9 cellular contexts compared by ENCODE assay signal in genomic region chr15:30173041-30173608, GRCh38. TPM values are rescaled to one million over a fixed set of nuclear protein-coding genes. Genes with fewer than 3 reads are reported as not detected.
A peak's percentile ranks its signal among the peaks of the same experiment; 100 is the strongest.
DNase-seq lines count a peak whose midpoint lies in the region; ATAC-seq and TF ChIP-seq lines count a peak whose summit lies in the region.
"Not testable (repeated sequence)": the region's sequence is repeated elsewhere in the genome, so short reads cannot be mapped to it uniquely, and the experiment has no call there.
"Had no signal": no experiment of that assay in that cellular context is flagged by ENCODE, and none has a peak within 500 bp of the region (broad histone marks: within the 10 kb centered on the region; RNA-seq: fewer than 3 reads in every experiment).

No MANE protein-coding gene starts in this region.

- H3K27ac ChIP-seq in vagina: not testable (repeated sequence)

- H3K4me1 ChIP-seq in vagina: not testable (repeated sequence)

- intact Hi-C loops in vagina (cut with DNase I): not testable (repeated sequence)

- not testable (repeated sequence) for H3K36me3 ChIP-seq in vagina

- not testable (repeated sequence) for H3K4me3 ChIP-seq in choroid plexus epithelial cell (ENCODE audit: low read depth, low read length); vagina

- peak; percentile 20 for TF ChIP-seq CTCF in choroid plexus epithelial cell (conservative IDR thresholded peaks at IDR 0.05; ENCODE audit: low read depth, low read length)
- not testable (repeated sequence) for TF ChIP-seq CTCF in vagina (IDR thresholded peaks at IDR 0.05)

- H3K27me3 ChIP-seq in vagina: not testable (repeated sequence)

- peak; percentile 63 for DNase-seq in activated T-cell treated with anti-CD3 and anti-CD28 coated beads for 48 hours (ENCODE audit: low read depth)
- peak; percentile 3 for DNase-seq in choroid plexus epithelial cell (ENCODE audit: low read depth)
- not testable (repeated sequence) for DNase-seq in left lobe of liver (ENCODE audit: low spot score)
- peak; percentile 28 to 48 for DNase-seq in stimulated activated CD4-positive, alpha-beta T cell treated with anti-CD3 and anti-CD28 coated beads, Interleukin-15, amount 100 ng/mL, for 1 hour (ENCODE audit: low read depth in 1 of 2, low spot score in 1 of 2)
- DNase-seq in vagina (ENCODE audit: extremely low spot score in 2 of 2): peak; percentile 72 to 95

- H3K9me3 ChIP-seq in vagina: not testable (repeated sequence)

- not testable (repeated sequence) for TF ChIP-seq POLR2A in vagina (IDR thresholded peaks at IDR 0.05)

- ATAC-seq in GM18909 (IDR thresholded peaks at IDR 0.05; ENCODE audit: poor library complexity, unreplicated experiment) (peak; percentile 80), HG03159 (IDR thresholded peaks at IDR 0.05; ENCODE audit: unreplicated experiment) (peak; percentile 48), SK-N-SH treated with all-trans-retinoic acid at 6 μM for 48 hours (peak; percentile 92), left lobe of liver (peak; percentile 80)

RNA-seq across cellular contexts. Expression of gene GOLGA8T, which starts 38.3 kb away (rescaled TPM):
- total RNA-seq in left lobe of liver (0.30 TPM), vagina (1.5 TPM)
- total RNA-seq: kidney epithelial cell had no signal
